Comparison of ENCODE assay signal across 10 cellular contexts in genomic region chr7:111931016-111931517, GRCh38.
DNase-seq lines count a peak whose midpoint lies in the region; ATAC-seq, FAIRE-seq and TF ChIP-seq lines count a peak whose summit lies in the region.
"Had no signal": no experiment of that assay in that cellular context is flagged by ENCODE, and none has a peak within 500 bp of the region (broad histone marks: within the 10 kb centered on the region; RNA-seq: fewer than 3 reads in every experiment).

No MANE protein-coding gene starts in this region.

- H3K27ac ChIP-seq in AG04450 (ENCODE audit: low read depth, low read length) = no peak overlapping the region
- H3K27ac ChIP-seq in layer of hippocampus (ENCODE audit: low read depth, low read length) = peak overlapping the region; percentile 4
- H3K27ac ChIP-seq in small intestine (ENCODE audit: low read depth in 1 of 2, low read length in 1 of 2) = no peak overlapping the region

- BruUV-seq in MCF 10A (replicated peaks; lab: Mats Ljungman, UMichigan) = no TSS peak

- peaks cover 13% of the 10 kb centered on the region for H3K4me1 Mint-ChIP-seq in MCF 10A (ENCODE audit: insufficient read depth, unreplicated experiment)
- H3K4me1 Mint-ChIP-seq: activated CD4-positive, alpha-beta memory T cell treated with anti-CD3 and anti-CD28 coated beads, Interleukin-2, amount 10 ng/mL, durations not matched to agents 7 days and 5 days had no signal

- no peaks in the 10 kb centered on the region for H3K4me1 ChIP-seq in small intestine (ENCODE audit: control insufficient read depth in 2 of 2, insufficient read depth in 1 of 2, low read depth in 1 of 2, low read length in 1 of 2)

- CTCF ChIA-PET in AG04450 (lab: Charles Lee) = interaction anchor here (0.9 to 1.0 kb wide), 3 partner anchors 10 to 76 kb away, joined by 3 to 4 read pairs (median 3); no protein-coding TSS in a partner anchor
- CTCF ChIA-PET in MCF 10A (lab: Yijun Ruan, JAX) = interaction anchor here (0.6 to 2.7 kb wide), 7 partner anchors 23 to 521 kb away, joined by 3 to 10 read pairs (median 4); no protein-coding TSS in a partner anchor

- H3K4me3 Mint-ChIP-seq in MCF 10A (ENCODE audit: unreplicated experiment) = no peak overlapping the region
- H3K4me3 Mint-ChIP-seq: activated CD4-positive, alpha-beta memory T cell treated with anti-CD3 and anti-CD28 coated beads, Interleukin-2, amount 10 ng/mL, durations not matched to agents 7 days and 5 days had no signal

- H3K9me3 ChIP-seq in AG04450 (ENCODE audit: control insufficient read depth, insufficient read depth, low read length) (no peaks in the 10 kb centered on the region), small intestine (ENCODE audit: control insufficient read depth, low read depth) (no peaks in the 10 kb centered on the region)

- H3K9me3 Mint-ChIP-seq in MCF 10A (ENCODE audit: unreplicated experiment) = no peaks in the 10 kb centered on the region
- H3K9me3 Mint-ChIP-seq: activated CD4-positive, alpha-beta memory T cell treated with anti-CD3 and anti-CD28 coated beads, Interleukin-2, amount 10 ng/mL, durations not matched to agents 7 days and 5 days had no signal

- peak; percentile 41 for ATAC-seq in HG02852 (IDR thresholded peaks at IDR 0.05; ENCODE audit: unreplicated experiment)

- no peak for FAIRE-seq in small intestine (lab: Jason Lieb, UNC)
- FAIRE-seq: colon had no signal

- H3K27me3 ChIP-seq in AG04450 (ENCODE audit: control insufficient read depth, insufficient read depth, low read length) (no peaks in the 10 kb centered on the region), layer of hippocampus (ENCODE audit: control insufficient read depth, insufficient read depth, low read length) (no peaks in the 10 kb centered on the region), small intestine (ENCODE audit: control insufficient read depth in 2 of 2, insufficient read depth in 2 of 2, low read length in 2 of 2) (no peaks in the 10 kb centered on the region)

- intact Hi-C loops in MCF 10A (cut with micrococcal nuclease) = no loop called here

- no peaks in the 10 kb centered on the region for H3K27me3 Mint-ChIP-seq in MCF 10A (ENCODE audit: insufficient read depth, unreplicated experiment)
- H3K27me3 Mint-ChIP-seq: activated CD4-positive, alpha-beta memory T cell treated with anti-CD3 and anti-CD28 coated beads, Interleukin-2, amount 10 ng/mL, durations not matched to agents 7 days and 5 days had no signal

- peak; percentile 15 for DNase-seq in AG04450 (ENCODE audit: low read depth, low spot score)
- DNase-seq in MCF 10A (ENCODE audit: unreplicated experiment) = peak; percentile 3
- no peak for DNase-seq in small intestine
- no peak for DNase-seq in activated naive CD4-positive, alpha-beta T cell (lab: John Stamatoyannopoulos, UW)
- DNase-seq in activated CD4-positive, alpha-beta T cell treated with anti-CD3 and anti-CD28 coated beads, Interleukin-2, amount 50 U/mL, for 48 hours = no peak
- no peak for DNase-seq in SKM-1 (lab: John Stamatoyannopoulos, UW; ENCODE audit: unreplicated experiment)
- DNase-seq: activated CD4-positive, alpha-beta memory T cell treated with anti-CD3 and anti-CD28 coated beads, Interleukin-2, amount 10 ng/mL, durations not matched to agents 7 days and 5 days had no signal

- TF ChIP-seq CTCF in AG04450 (IDR thresholded peaks at IDR 0.05; ENCODE audit: low read depth, low read length) (no peak), MCF 10A (IDR thresholded peaks at IDR 0.05; ENCODE audit: unreplicated experiment) (no peak)

- peaks cover 19% of the 10 kb centered on the region for H3K36me3 Mint-ChIP-seq in MCF 10A (ENCODE audit: insufficient read depth, unreplicated experiment)

- H3K36me3 ChIP-seq in small intestine (ENCODE audit: control insufficient read depth in 2 of 2, insufficient read depth in 2 of 2, low read length in 2 of 2) = no peaks in the 10 kb centered on the region

- POLR2A ChIA-PET in AG04450 (lab: Yijun Ruan, JAX) (no interaction called here), MCF 10A (lab: Yijun Ruan, JAX) (interaction anchor here (0.8 kb wide), 1 partner anchor 15 kb away, joined by 3 read pairs; no protein-coding TSS in a partner anchor)

- no peak overlapping the region for H3K27ac Mint-ChIP-seq in MCF 10A (ENCODE audit: low read depth, unreplicated experiment)
- H3K27ac Mint-ChIP-seq: activated CD4-positive, alpha-beta memory T cell treated with anti-CD3 and anti-CD28 coated beads, Interleukin-2, amount 10 ng/mL, durations not matched to agents 7 days and 5 days had no signal

- 38 to 63% (median 63%) methylated on average over 3 of the region's 3 CpGs for WGBS in small intestine, 3 donors

- H3K4me3 ChIP-seq in AG04450 (ENCODE audit: low read depth, low read length) = no peak overlapping the region
- no peak overlapping the region for H3K4me3 ChIP-seq in small intestine (ENCODE audit: low read depth in 1 of 2, low read length in 2 of 2)

Comparison
In these comparisons a context has a peak if more than half of its experiments do, and no peak if none do; other contexts are left out.
1. DNase-seq: peak in AG04450 (single experiment) and MCF 10A (single experiment); none in small intestine (single experiment), activated naive CD4-positive, alpha-beta T cell (0 of 4), activated CD4-positive, alpha-beta T cell treated with anti-CD3 and anti-CD28 coated beads, Interleukin-2, amount 50 U/mL, for 48 hours (0 of 2) and SKM-1 (single experiment).